In the genomic region with DNA sequence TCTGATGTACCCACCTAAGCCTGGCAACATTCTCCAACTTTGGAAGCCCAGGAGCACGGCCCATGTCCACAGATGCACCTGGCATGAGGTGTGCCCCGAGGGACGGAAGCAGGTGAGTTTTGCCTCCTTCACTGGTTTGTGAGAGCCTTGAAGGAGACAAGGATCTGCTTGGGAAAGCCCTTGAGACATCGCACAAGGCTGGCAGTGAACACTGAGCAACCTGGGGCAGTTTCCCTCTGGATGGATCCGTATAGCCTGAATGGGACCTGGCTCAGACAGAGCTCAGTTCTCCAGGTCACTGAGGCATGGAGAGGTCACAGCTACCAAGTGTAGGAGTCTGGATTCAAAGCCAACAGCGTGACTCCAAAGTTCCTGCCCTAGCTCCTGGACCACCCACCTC, we compare ENCODE assay signal across 35 cellular contexts. TPM values are rescaled to one million over a fixed set of nuclear protein-coding genes. Genes with fewer than 3 reads are reported as not detected.
"Had no signal": no experiment of that assay in that cellular context is flagged by ENCODE, and none has a peak within 500 bp of the region (broad histone marks: within the 10 kb centered on the region; RNA-seq: fewer than 3 reads in every experiment).

No MANE protein-coding gene starts in this region.

- H3K27ac ChIP-seq: PC-9, RWPE1, SJCRH30, SK-N-MC had no signal

- H3K4me2 ChIP-seq: PC-9 had no signal

- H3K9me3 ChIP-seq: MG63, SJCRH30 had no signal

- H3K27me3 ChIP-seq: MG63, SJCRH30 had no signal

- H3K4me1 ChIP-seq: SJCRH30 had no signal

- DNase-seq: Kasumi-1, KG1, MG63, NCI-H1092, NCI-H1105, NCI-H1417 treated with DMSO at 0.1 percent for 48 hours, NCI-H1436 treated with DMSO at 0.1 percent for 48 hours, NCI-H1694, NCI-H187, NCI-H1930, NCI-H2029 treated with DMSO at 0.1 percent for 48 hours, NCI-H2081 treated with DMSO at 0.1 percent for 48 hours, NCI-H2107, NCI-H2171, NCI-H226, NCI-H446 treated with DMSO at 0.1 percent for 48 hours, NCI-H510A, NCI-H524, NCI-H526, NCI-H69, NCI-H748 treated with DMSO at 0.1 percent for 48 hours, NCI-H82, PC-9, SHP77, SIG-M5, SJCRH30 had no signal

- H2AFZ ChIP-seq: PC-9 had no signal

- FAIRE-seq: RCC 7860 had no signal

- H3K4me3 ChIP-seq: MG63, PC-9, SJCRH30, SK-N-MC had no signal

- H3K36me3 ChIP-seq: MG63, SJCRH30 had no signal

- ATAC-seq: Right ventricle myocardium inferior, SK-N-SH treated with all-trans-retinoic acid at 6 μM for 48 hours had no signal

RNA-seq across cellular contexts. Expression of a gene that starts 8.8 kb away (rescaled TPM):
- total RNA-seq: M059J, OCI-LY7, PC-9, Right ventricle myocardium inferior, RPMI7951, SJCRH30, SK-MEL-5 had no signal
